In the genomic region with DNA sequence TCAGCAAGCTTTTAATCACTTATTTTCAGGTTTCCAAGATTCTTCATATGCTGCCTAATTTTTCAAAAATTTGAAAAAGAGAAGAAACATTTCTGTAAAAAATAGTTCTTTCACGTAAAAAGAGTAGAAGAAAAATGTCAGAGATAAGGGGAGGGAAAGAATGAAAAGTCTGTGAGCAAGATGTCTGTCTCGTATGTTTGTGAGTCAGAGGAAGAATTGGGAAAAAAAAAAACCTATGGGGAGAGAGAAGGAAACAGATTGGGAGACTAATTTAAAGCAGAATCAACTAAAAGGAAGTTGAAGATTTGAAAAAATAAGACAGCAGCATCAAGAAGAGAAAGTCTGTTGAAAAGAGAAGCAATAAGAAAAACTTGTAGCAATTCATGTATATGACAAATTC, we compare ENCODE assay signal across 18 cellular contexts.
DNase-seq lines count a peak whose midpoint lies in the region; ATAC-seq and TF ChIP-seq lines count a peak whose summit lies in the region.
"Had no signal": no experiment of that assay in that cellular context is flagged by ENCODE, and none has a peak within 500 bp of the region (broad histone marks: within the 10 kb centered on the region; RNA-seq: fewer than 3 reads in every experiment).

No MANE protein-coding gene starts in this region.

- no peak overlapping the region for H3K9ac ChIP-seq in SK-N-SH
- H3K9ac ChIP-seq in smooth muscle cell (ENCODE audit: low read depth), result no peak overlapping the region

- H3K4me3 ChIP-seq in SK-N-SH (ENCODE audit: low read depth in 2 of 2, low read length in 1 of 2) (no peak overlapping the region), hepatocyte (no peak overlapping the region), smooth muscle cell (no peak overlapping the region)

- TF ChIP-seq CTCF in SK-N-SH (IDR thresholded peaks at IDR 0.05) (no peak), chondrocyte (IDR thresholded peaks at IDR 0.05) (no peak), hepatocyte (IDR thresholded peaks at IDR 0.05; ENCODE audit: poor library complexity) (no peak), smooth muscle cell (IDR thresholded peaks at IDR 0.05; ENCODE audit: borderline replicate concordance, insufficient read depth, poor library complexity, severe bottlenecking) (no peak)

- H3K4me3 Mint-ChIP-seq in chondrocyte (ENCODE audit: unreplicated experiment), result no peak overlapping the region

- 3% methylated on average over 2 of the region's 2 CpGs for WGBS in SK-N-SH (ENCODE audit: low lambda C conversion rate)
- 50% methylated on average over 2 of the region's 2 CpGs for WGBS in hepatocyte (ENCODE audit: low lambda C conversion rate, missing lambda C conversion rate)
- 16% methylated on average over 2 of the region's 2 CpGs for WGBS in smooth muscle cell (ENCODE audit: low lambda C conversion rate)

- H3K4me1 ChIP-seq in SK-N-SH (ENCODE audit: control insufficient read depth in 1 of 2, insufficient read depth in 2 of 2, low read depth in 1 of 2, low read length in 1 of 2), result no peaks in the 10 kb centered on the region
- peaks cover 15% of the 10 kb centered on the region for H3K4me1 ChIP-seq in hepatocyte (ENCODE audit: insufficient read depth)
- peaks cover 3% of the 10 kb centered on the region for H3K4me1 ChIP-seq in smooth muscle cell (ENCODE audit: low read depth)

- H3K36me3 ChIP-seq in SK-N-SH (replicated peaks in 1 of 2; ENCODE audit: control insufficient read depth in 1 of 2, insufficient read depth in 2 of 2, low read length in 1 of 2), result no peaks in the 10 kb centered on the region
- no peaks in the 10 kb centered on the region for H3K36me3 ChIP-seq in hepatocyte (replicated peaks; ENCODE audit: insufficient read depth, low read depth)
- H3K36me3 ChIP-seq in smooth muscle cell (ENCODE audit: low read depth), result no peaks in the 10 kb centered on the region

- H3K27ac Mint-ChIP-seq in chondrocyte (ENCODE audit: unreplicated experiment), result peak overlapping the region; percentile 65

- no peaks in the 10 kb centered on the region for H4K20me1 ChIP-seq in SK-N-SH (ENCODE audit: insufficient read depth)
- H4K20me1 ChIP-seq in hepatocyte (ENCODE audit: insufficient read depth, poor library complexity, severe bottlenecking), result no peaks in the 10 kb centered on the region
- no peaks in the 10 kb centered on the region for H4K20me1 ChIP-seq in smooth muscle cell (ENCODE audit: low read depth)

- no peak overlapping the region for H3K27ac ChIP-seq in SK-N-SH (ENCODE audit: low read depth in 2 of 2, low read length in 1 of 2)
- peak overlapping the region; percentile 77 for H3K27ac ChIP-seq in hepatocyte
- peak overlapping the region; percentile 46 for H3K27ac ChIP-seq in smooth muscle cell (ENCODE audit: low read depth)
- H3K27ac ChIP-seq: 22Rv1 had no signal

- DNase-seq in SK-N-SH (no peak), chondrocyte (ENCODE audit: low spot score) (no peak), hepatocyte (ENCODE audit: low spot score) (no peak), smooth muscle cell (lab: John Stamatoyannopoulos, UW; ENCODE audit: unreplicated experiment) (no peak), NOMO-1 treated with dmso at 0.1 percent for 144 hours (lab: John Stamatoyannopoulos, UW; ENCODE audit: unreplicated experiment) (no peak), T1000 (lab: John Stamatoyannopoulos, UW) (no peak)
- no peak for DNase-seq in stimulated activated naive CD4-positive, alpha-beta T cell (lab: John Stamatoyannopoulos, UW)
- DNase-seq: DMS53; KG1; MV-4-11; NCI-H187; NCI-H2107; NCI-H510A; NCI-H748 treated with DMSO at 0.1 percent for 48 hours; NK-92 treated with Interleukin-12 subunit alpha and Interleukin-12 subunit beta, amount 100 ng/mL, for 24 hours; Right ventricle myocardium superior had no signal

- H3K9me2 ChIP-seq in SK-N-SH (no peaks in the 10 kb centered on the region), hepatocyte (replicated peaks; ENCODE audit: insufficient read depth) (no peaks in the 10 kb centered on the region)

- no peaks in the 10 kb centered on the region for H3K27me3 Mint-ChIP-seq in chondrocyte (ENCODE audit: low read depth)

- CTCF ChIA-PET in SK-N-SH (lab: Yijun Ruan, JAX), result no interaction called here

- no peak for TF ChIP-seq EP300 in SK-N-SH (IDR thresholded peaks at IDR 0.05; ENCODE audit: borderline replicate concordance in 1 of 2, low read depth in 1 of 2, low read length in 1 of 2)

- POLR2A ChIA-PET in SK-N-SH (lab: Yijun Ruan, JAX), result no interaction called here

- H3K27me3 ChIP-seq in SK-N-SH (ENCODE audit: insufficient read depth) (no peaks in the 10 kb centered on the region), hepatocyte (no peaks in the 10 kb centered on the region), smooth muscle cell (ENCODE audit: low read depth) (no peaks in the 10 kb centered on the region)

- no peaks in the 10 kb centered on the region for H3K36me3 Mint-ChIP-seq in chondrocyte (ENCODE audit: low read depth)

- peaks cover 5% of the 10 kb centered on the region for H3K9me3 Mint-ChIP-seq in chondrocyte (ENCODE audit: low read depth)

- H3K79me2 ChIP-seq in SK-N-SH (ENCODE audit: insufficient read depth) (no peaks in the 10 kb centered on the region), hepatocyte (no peaks in the 10 kb centered on the region), smooth muscle cell (ENCODE audit: low read depth) (no peaks in the 10 kb centered on the region)

- no peak for TF ChIP-seq RAD21 in SK-N-SH (IDR thresholded peaks at IDR 0.05; ENCODE audit: low read length)

- 0 out of 2 replicates have a peak overlapping the region, but pooled peaks have one; percentile 16 for H2AFZ ChIP-seq in SK-N-SH (ENCODE audit: low read depth)
- H2AFZ ChIP-seq in hepatocyte, result no peak overlapping the region
- peak overlapping the region; percentile 81 for H2AFZ ChIP-seq in smooth muscle cell (ENCODE audit: low read depth)

- ATAC-seq in SK-N-SH treated with all-trans-retinoic acid at 6 μM for 48 hours, result no peak

- H3K4me1 Mint-ChIP-seq in chondrocyte (ENCODE audit: low read depth), result peaks cover 27% of the 10 kb centered on the region

- H3K4me2 ChIP-seq in SK-N-SH, result no peak overlapping the region
- no peak overlapping the region for H3K4me2 ChIP-seq in hepatocyte
- H3K4me2 ChIP-seq in smooth muscle cell, result peak overlapping the region; percentile 34

- no peaks in the 10 kb centered on the region for H3K9me3 ChIP-seq in SK-N-SH
- H3K9me3 ChIP-seq in hepatocyte (ENCODE audit: low read depth), result no peaks in the 10 kb centered on the region
- H3K9me3 ChIP-seq in smooth muscle cell (replicated peaks; ENCODE audit: low read depth), result no peaks in the 10 kb centered on the region

- no peaks in the 10 kb centered on the region for H3F3A ChIP-seq in SK-N-SH (replicated peaks; ENCODE audit: insufficient read depth)
- peaks cover 3% of the 10 kb centered on the region for H3F3A ChIP-seq in smooth muscle cell (ENCODE audit: low read depth)

TF ChIP-seq in SK-N-SH, 30 proteins besides CTCF, POLR2A, EP300 and RAD21:
- no peak for TF ChIP-seq JUND (IDR thresholded peaks at IDR 0.05)
- no peak for TF ChIP-seq NFIC (IDR thresholded peaks at IDR 0.05; ENCODE audit: borderline replicate concordance)
- TF ChIP-seq RCOR1 (IDR thresholded peaks at IDR 0.05; ENCODE audit: low read length), result no peak

TF ChIP-seq in SK-N-SH treated with all-trans-retinoic acid at 6 μM for 48 hours, 23 proteins besides CTCF, POLR2A, EP300 and RAD21 (continues in another document):
- TF ChIP-seq, protein P1, sequence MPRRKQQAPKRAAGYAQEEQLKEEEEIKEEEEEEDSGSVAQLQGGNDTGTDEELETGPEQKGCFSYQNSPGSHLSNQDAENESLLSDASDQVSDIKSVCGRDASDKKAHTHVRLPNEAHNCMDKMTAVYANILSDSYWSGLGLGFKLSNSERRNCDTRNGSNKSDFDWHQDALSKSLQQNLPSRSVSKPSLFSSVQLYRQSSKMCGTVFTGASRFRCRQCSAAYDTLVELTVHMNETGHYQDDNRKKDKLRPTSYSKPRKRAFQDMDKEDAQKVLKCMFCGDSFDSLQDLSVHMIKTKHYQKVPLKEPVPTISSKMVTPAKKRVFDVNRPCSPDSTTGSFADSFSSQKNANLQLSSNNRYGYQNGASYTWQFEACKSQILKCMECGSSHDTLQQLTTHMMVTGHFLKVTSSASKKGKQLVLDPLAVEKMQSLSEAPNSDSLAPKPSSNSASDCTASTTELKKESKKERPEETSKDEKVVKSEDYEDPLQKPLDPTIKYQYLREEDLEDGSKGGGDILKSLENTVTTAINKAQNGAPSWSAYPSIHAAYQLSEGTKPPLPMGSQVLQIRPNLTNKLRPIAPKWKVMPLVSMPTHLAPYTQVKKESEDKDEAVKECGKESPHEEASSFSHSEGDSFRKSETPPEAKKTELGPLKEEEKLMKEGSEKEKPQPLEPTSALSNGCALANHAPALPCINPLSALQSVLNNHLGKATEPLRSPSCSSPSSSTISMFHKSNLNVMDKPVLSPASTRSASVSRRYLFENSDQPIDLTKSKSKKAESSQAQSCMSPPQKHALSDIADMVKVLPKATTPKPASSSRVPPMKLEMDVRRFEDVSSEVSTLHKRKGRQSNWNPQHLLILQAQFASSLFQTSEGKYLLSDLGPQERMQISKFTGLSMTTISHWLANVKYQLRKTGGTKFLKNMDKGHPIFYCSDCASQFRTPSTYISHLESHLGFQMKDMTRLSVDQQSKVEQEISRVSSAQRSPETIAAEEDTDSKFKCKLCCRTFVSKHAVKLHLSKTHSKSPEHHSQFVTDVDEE (CRISPR knock-in tag; IDR thresholded peaks at IDR 0.05), result no peak
- no peak for TF ChIP-seq ZC3H10 (CRISPR knock-in tag; IDR thresholded peaks at IDR 0.05)
- TF ChIP-seq, protein P2, sequence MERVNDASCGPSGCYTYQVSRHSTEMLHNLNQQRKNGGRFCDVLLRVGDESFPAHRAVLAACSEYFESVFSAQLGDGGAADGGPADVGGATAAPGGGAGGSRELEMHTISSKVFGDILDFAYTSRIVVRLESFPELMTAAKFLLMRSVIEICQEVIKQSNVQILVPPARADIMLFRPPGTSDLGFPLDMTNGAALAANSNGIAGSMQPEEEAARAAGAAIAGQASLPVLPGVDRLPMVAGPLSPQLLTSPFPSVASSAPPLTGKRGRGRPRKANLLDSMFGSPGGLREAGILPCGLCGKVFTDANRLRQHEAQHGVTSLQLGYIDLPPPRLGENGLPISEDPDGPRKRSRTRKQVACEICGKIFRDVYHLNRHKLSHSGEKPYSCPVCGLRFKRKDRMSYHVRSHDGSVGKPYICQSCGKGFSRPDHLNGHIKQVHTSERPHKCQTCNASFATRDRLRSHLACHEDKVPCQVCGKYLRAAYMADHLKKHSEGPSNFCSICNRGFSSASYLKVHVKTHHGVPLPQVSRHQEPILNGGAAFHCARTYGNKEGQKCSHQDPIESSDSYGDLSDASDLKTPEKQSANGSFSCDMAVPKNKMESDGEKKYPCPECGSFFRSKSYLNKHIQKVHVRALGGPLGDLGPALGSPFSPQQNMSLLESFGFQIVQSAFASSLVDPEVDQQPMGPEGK (CRISPR knock-in tag; IDR thresholded peaks at IDR 0.05; ENCODE audit: borderline replicate concordance), result no peak
- TF ChIP-seq OSR1 (CRISPR knock-in tag; IDR thresholded peaks at IDR 0.05), result no peak

Comparison
In these comparisons a context has a peak if more than half of its experiments do, and no peak if none do; other contexts are left out.
1. H3K27ac ChIP-seq: peak in hepatocyte (single experiment) and smooth muscle cell (single experiment); none in SK-N-SH (0 of 2).